Comparison of ENCODE assay signal across 22 cellular contexts in the genomic region with DNA sequence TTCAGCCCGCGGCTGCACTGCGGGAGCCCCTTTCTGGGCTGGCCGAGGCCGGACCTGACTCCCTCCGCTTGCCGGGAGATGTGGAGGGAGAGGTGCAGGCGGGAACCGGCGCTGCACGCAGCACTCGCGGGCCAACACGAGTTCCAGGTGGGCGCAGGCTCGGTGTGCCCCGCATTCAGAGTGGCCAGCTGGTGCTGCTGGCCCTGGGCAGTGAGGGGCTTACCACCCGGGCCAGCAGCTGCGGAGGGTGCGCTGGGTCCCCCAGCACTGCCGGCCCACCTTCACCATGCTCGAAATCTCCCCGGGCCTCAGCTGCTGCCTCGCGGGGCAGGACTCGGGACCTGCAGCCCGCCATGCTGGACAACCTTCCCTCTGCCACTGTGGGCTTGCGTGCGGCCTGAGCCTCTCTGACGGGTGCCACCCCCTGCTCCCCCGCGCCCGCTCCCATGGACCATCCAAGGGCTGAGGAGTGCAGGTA.
"Had no signal": no experiment of that assay in that cellular context is flagged by ENCODE, and none has a peak within 500 bp of the region (broad histone marks: within the 10 kb centered on the region; RNA-seq: fewer than 3 reads in every experiment).

No MANE protein-coding gene starts in this region.

- H3K4me1 ChIP-seq: esophagus squamous epithelium, gastroesophageal sphincter, right atrium auricular region, sigmoid colon, stomach, thyroid gland, uterus had no signal

- ATAC-seq: gastroesophageal sphincter; left colon; left ventricle myocardium superior; naive thymus-derived CD4-positive, alpha-beta T cell; stimulated activated memory B cell treated with anti-CD40 and anti-IgM and Interleukin-4, amounts not matched to agents 10 μg/mL and 1 μg/mL and 100 μg/mL, for 72 hours had no signal

- H3K9me3 Mint-ChIP-seq: central memory CD8-positive, alpha-beta T cell; stimulated activated memory B cell treated with anti-CD40 and anti-IgM and Interleukin-4, amounts not matched to agents 10 μg/mL and 1 μg/mL and 100 μg/mL, for 72 hours had no signal

- H3K27me3 ChIP-seq: esophagus squamous epithelium, gastroesophageal sphincter, neutrophil, right atrium auricular region, sigmoid colon, stomach, thyroid gland, uterus had no signal

- H3K27ac Mint-ChIP-seq: naive thymus-derived CD4-positive, alpha-beta T cell; nephron progenitor cell; stimulated activated memory B cell treated with anti-CD40 and anti-IgM and Interleukin-4, amounts not matched to agents 10 μg/mL and 1 μg/mL and 100 μg/mL, for 72 hours; type B pancreatic cell had no signal

- H3K27me3 Mint-ChIP-seq: type B pancreatic cell had no signal

- H3K36me3 ChIP-seq: esophagus squamous epithelium, gastroesophageal sphincter, neutrophil, right atrium auricular region, sigmoid colon, stomach, thyroid gland, uterus had no signal

- H3K4me3 Mint-ChIP-seq: central memory CD8-positive, alpha-beta T cell; naive thymus-derived CD4-positive, alpha-beta T cell; nephron progenitor cell; stimulated activated memory B cell treated with anti-CD40 and anti-IgM and Interleukin-4, amounts not matched to agents 10 μg/mL and 1 μg/mL and 100 μg/mL, for 72 hours; type B pancreatic cell had no signal

- H3K27ac ChIP-seq: esophagus squamous epithelium, gastroesophageal sphincter, neutrophil, right atrium auricular region, sigmoid colon, skin epidermis, stomach, thyroid gland, uterus had no signal

- H3K4me1 Mint-ChIP-seq: central memory CD8-positive, alpha-beta T cell; naive thymus-derived CD4-positive, alpha-beta T cell; nephron progenitor cell had no signal

- H3K36me3 Mint-ChIP-seq: naive thymus-derived CD4-positive, alpha-beta T cell; stimulated activated memory B cell treated with anti-CD40 and anti-IgM and Interleukin-4, amounts not matched to agents 10 μg/mL and 1 μg/mL and 100 μg/mL, for 72 hours; type B pancreatic cell had no signal

- H3K9me3 ChIP-seq: neutrophil, right atrium auricular region, sigmoid colon, thyroid gland, uterus had no signal

- H3K4me3 ChIP-seq: esophagus squamous epithelium, gastroesophageal sphincter, right atrium auricular region, sigmoid colon, skin epidermis, stomach, thyroid gland, uterus had no signal

- DNase-seq: effector memory CD4-positive, alpha-beta T cell; esophagus squamous epithelium; foreskin fibroblast; glutamatergic neuron; left colon; left ventricle myocardium superior; naive thymus-derived CD4-positive, alpha-beta T cell; nephron progenitor cell; sigmoid colon; stimulated activated CD4-positive, alpha-beta T cell treated with anti-CD3 and anti-CD28 coated beads, Interleukin-2, amount 100 ng/mL, for 48 hours; stimulated activated CD8-positive, alpha-beta memory T cell treated with anti-CD3 and anti-CD28 coated beads, Interleukin-4, amount 100 ng/mL, for 48 hours; stomach; substantia nigra; thyroid gland; uterus had no signal
